In the genomic region with DNA sequence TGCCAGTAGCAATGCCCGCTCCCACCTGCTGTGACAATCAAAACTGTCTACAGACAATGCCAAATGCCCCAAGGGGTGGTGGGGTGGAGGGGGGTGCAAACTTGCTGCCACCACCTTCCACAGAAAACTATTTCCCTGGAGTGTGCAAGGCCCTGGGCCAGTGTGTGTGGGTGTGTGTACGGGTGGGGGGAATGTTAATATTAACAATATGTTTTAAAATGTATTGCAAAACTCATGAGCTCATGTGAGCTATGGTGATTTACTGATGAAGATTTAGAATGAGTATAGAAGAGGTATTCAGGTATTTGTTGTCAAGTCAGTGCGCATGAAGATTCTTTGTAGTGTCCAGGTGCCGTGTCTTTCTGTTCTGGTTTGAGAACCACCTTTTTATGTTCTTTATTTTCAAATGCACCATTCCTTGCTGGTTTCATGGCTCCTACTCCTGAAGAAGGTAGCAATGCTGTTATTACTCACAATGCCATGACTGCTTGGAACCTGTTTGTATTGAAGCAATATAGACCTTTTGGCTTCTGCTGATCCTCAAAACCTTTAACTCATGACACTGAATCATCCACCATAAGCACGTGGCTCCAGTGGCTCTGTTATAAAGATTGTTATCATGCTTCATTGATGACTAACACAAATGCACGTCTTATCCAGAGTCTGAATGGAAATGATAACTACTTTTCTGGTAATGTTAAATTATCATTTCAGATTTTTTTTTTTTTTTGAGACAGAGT, we compare ENCODE assay signal across 13 cellular contexts. TPM values are rescaled to one million over a fixed set of nuclear protein-coding genes. Genes with fewer than 3 reads are reported as not detected.
DNase-seq lines count a peak whose midpoint lies in the region; ATAC-seq and TF ChIP-seq lines count a peak whose summit lies in the region.
"Had no signal": no experiment of that assay in that cellular context is flagged by ENCODE, and none has a peak within 500 bp of the region (broad histone marks: within the 10 kb centered on the region; RNA-seq: fewer than 3 reads in every experiment).

No MANE protein-coding gene starts in this region.

- no peak overlapping the region for H3K4me3 Mint-ChIP-seq in naive thymus-derived CD8-positive, alpha-beta T cell
- H3K4me3 Mint-ChIP-seq: GM23338 had no signal

- ATAC-seq in GM19455 (IDR thresholded peaks at IDR 0.05; ENCODE audit: unreplicated experiment) (no peak), GM21423 (IDR thresholded peaks at IDR 0.05; ENCODE audit: unreplicated experiment) (no peak)
- ATAC-seq in naive thymus-derived CD8-positive, alpha-beta T cell = no peak
- ATAC-seq: GM23338 had no signal

- no peaks in the 10 kb centered on the region for H3K4me1 Mint-ChIP-seq in naive thymus-derived CD8-positive, alpha-beta T cell
- H3K4me1 Mint-ChIP-seq: GM23338 had no signal

- H3K27me3 ChIP-seq in PC-9 (ENCODE audit: insufficient read depth, low read depth) (no peaks in the 10 kb centered on the region), osteoblast (ENCODE audit: insufficient read depth, low read length) (no peaks in the 10 kb centered on the region)
- H3K27me3 ChIP-seq: SJSA1, thyroid gland had no signal

- H3K27ac ChIP-seq in PC-9 (peak overlapping the region; percentile 27; the same call in 1 of the 2 replicates), epithelial cell of prostate (peak overlapping the region; percentile 85), osteoblast (ENCODE audit: low read depth, low read length) (peak overlapping the region; percentile 41)
- H3K27ac ChIP-seq: SJSA1, thyroid gland had no signal

- H2AFZ ChIP-seq in PC-9 = no peak overlapping the region
- H2AFZ ChIP-seq in osteoblast (ENCODE audit: low read length) = no peak overlapping the region
- H2AFZ ChIP-seq: GM23338 had no signal

- peaks cover 0 to 14% (median 6%) of the 10 kb centered on the region in 9 donors for H3K9me3 Mint-ChIP-seq in naive thymus-derived CD8-positive, alpha-beta T cell
- H3K9me3 Mint-ChIP-seq: GM23338 had no signal

- H3F3A ChIP-seq in PC-9 (ENCODE audit: insufficient read depth, low read depth) = 0 out of 2 replicates have a peak, but pooled peaks cover 3% of the 10 kb centered on the region

- POLR2A ChIA-PET in PC-9 (lab: Charles Lee; ENCODE audit: unreplicated experiment) = no interaction called here
- POLR2A ChIA-PET in naive thymus-derived CD8-positive, alpha-beta T cell (lab: Charles Lee) = no interaction called here

- H3K27ac Mint-ChIP-seq in naive thymus-derived CD8-positive, alpha-beta T cell = no peak overlapping the region
- H3K27ac Mint-ChIP-seq: GM23338 had no signal

- H3K4me2 ChIP-seq in PC-9 (no peak overlapping the region), osteoblast (ENCODE audit: insufficient read depth, low read length) (no peak overlapping the region)
- H3K4me2 ChIP-seq: GM23338 had no signal

- peaks cover 14% of the 10 kb centered on the region for H3K4me1 ChIP-seq in PC-9 (replicated peaks; ENCODE audit: insufficient read depth)
- H3K4me1 ChIP-seq in osteoblast (ENCODE audit: insufficient read depth, low read length) = peaks cover 13% of the 10 kb centered on the region
- H3K4me1 ChIP-seq: thyroid gland had no signal

- H3K36me3 ChIP-seq in PC-9 (ENCODE audit: low read depth) (no peaks in the 10 kb centered on the region), osteoblast (ENCODE audit: insufficient read depth, low read length) (no peaks in the 10 kb centered on the region)
- H3K36me3 ChIP-seq: SJSA1, thyroid gland had no signal

- H3K36me3 Mint-ChIP-seq in naive thymus-derived CD8-positive, alpha-beta T cell = peaks cover 0 to 4% (median 0%) of the 10 kb centered on the region in 3 donors

- H3K9me3 ChIP-seq in PC-9 (ENCODE audit: insufficient read depth, low read depth) (peaks cover 41% of the 10 kb centered on the region), osteoblast (ENCODE audit: low read depth, low read length) (no peaks in the 10 kb centered on the region)
- H3K9me3 ChIP-seq: SJSA1, thyroid gland had no signal

- DNase-seq in GM04504 (ENCODE audit: low read depth) = peak; percentile 62
- peak in 1 of 2 experiments; percentile 82 for DNase-seq in PC-9
- DNase-seq in epithelial cell of prostate (ENCODE audit: low read depth, low spot score) = peak; percentile 84
- DNase-seq in osteoblast (ENCODE audit: insufficient read length, low spot score, missing footprints) = peak; percentile 84
- no peak for DNase-seq in naive thymus-derived CD8-positive, alpha-beta T cell
- DNase-seq in stimulated activated naive CD4-positive, alpha-beta T cell (lab: John Stamatoyannopoulos, UW) = no peak
- DNase-seq: MM.1S, NCI-H446 treated with DMSO at 0.1 percent for 48 hours, thyroid gland had no signal

- no peaks in the 10 kb centered on the region for H3K79me2 ChIP-seq in PC-9 (ENCODE audit: low read depth)
- no peaks in the 10 kb centered on the region for H3K79me2 ChIP-seq in osteoblast (ENCODE audit: insufficient read depth, low read length)

- H4K20me1 ChIP-seq in PC-9 (ENCODE audit: insufficient read depth) = no peaks in the 10 kb centered on the region
- no peaks in the 10 kb centered on the region for H4K20me1 ChIP-seq in osteoblast (ENCODE audit: insufficient read depth, low read length)

- H3K4me3 ChIP-seq in PC-9 = no peak overlapping the region
- H3K4me3 ChIP-seq in osteoblast (ENCODE audit: insufficient read depth, low read length) = no peak overlapping the region
- H3K4me3 ChIP-seq: GM23338, SJSA1, thyroid gland had no signal

- BruUV-seq in PC-9 (replicated peaks; lab: Mats Ljungman, UMichigan) = no TSS peak

- CTCF ChIA-PET in PC-9 (lab: Charles Lee) = interaction anchor here (0.6 kb wide), 1 partner anchor 176 kb away, joined by 3 read pairs; no protein-coding TSS in a partner anchor

- TF ChIP-seq CTCF in PC-9 (conservative IDR thresholded peaks at IDR 0.05) (no peak), osteoblast (IDR thresholded peaks at IDR 0.05; ENCODE audit: extremely low read depth, low read depth, low read length) (no peak)

- intact Hi-C loops in PC-9 (cut with micrococcal nuclease; ENCODE audit: unreplicated experiment) = no loop called here

- peaks cover 0 to 2% (median 0%) of the 10 kb centered on the region in 5 donors for H3K27me3 Mint-ChIP-seq in naive thymus-derived CD8-positive, alpha-beta T cell

- H3K9me2 ChIP-seq in PC-9 (ENCODE audit: insufficient read depth) = no peaks in the 10 kb centered on the region

RNA-seq across cellular contexts. Expression of a gene that starts 29.9 kb away (rescaled TPM):
- total RNA-seq in PC-9 (2021) = 1.1 and 1.4 TPM in 2 replicates
- 2.9 and 4.4 TPM in 2 replicates for total RNA-seq in osteoblast
- total RNA-seq in naive thymus-derived CD8-positive, alpha-beta T cell = 1 to 10 TPM; 1.1 to 1.2 TPM
- 1 to 10 TPM in 1 of 3 donors, under 1 TPM in 2; 0.92 to 1.4 (median 0.97) TPM for polyA plus RNA-seq in naive thymus-derived CD8-positive, alpha-beta T cell

Comparison
In these comparisons a context has a peak if more than half of its experiments do, and no peak if none do; other contexts are left out.
1. DNase-seq: peak in GM04504 (single experiment), epithelial cell of prostate (single experiment) and osteoblast (single experiment); none in naive thymus-derived CD8-positive, alpha-beta T cell (0 of 10) and stimulated activated naive CD4-positive, alpha-beta T cell (0 of 6).
2. H3K27ac ChIP-seq: peak in every context shown above with its lines; median percentile 85 in epithelial cell of prostate; 41 in osteoblast; 27 in PC-9.